ENCODE assay signal across 8 cellular contexts in genomic region chr10:66925896-66926719, GRCh38. TPM values are rescaled to one million over a fixed set of nuclear protein-coding genes. Genes with fewer than 3 reads are reported as not detected.
DNase-seq lines count a peak whose midpoint lies in the region; ATAC-seq and TF ChIP-seq lines count a peak whose summit lies in the region.

Gene LRRTM3 (plus strand): TSS chr10:66926036.

- DNase-seq in DMS114 treated with DMSO at 0.1 percent for 48 hours (lab: John Stamatoyannopoulos, UW; ENCODE audit: unreplicated experiment) (peak; percentile 84), NCI-H510A (lab: John Stamatoyannopoulos, UW) (peak; percentile 46), amniotic epithelial cell (ENCODE audit: low read depth) (peak; percentile 87), left ventricle myocardium superior (peak; percentile 28), psoas muscle (no peak), T-helper 9 cell (no peak)

- WGBS in psoas muscle, 3 donors, result 2 to 8% (median 2%) methylated on average over 16 of the region's 16 CpGs

- intact Hi-C loops in left ventricle myocardium superior (cut with micrococcal nuclease), result no loop called here
- intact Hi-C loops in psoas muscle (cut with DNase I), result no loop called here

- H3K27me3 ChIP-seq in psoas muscle (ENCODE audit: insufficient read depth in 3 of 3, low read length in 2 of 3), result peaks cover 4 to 5% (median 5%) of the 10 kb centered on the region in 3 donors

- H3K4me3 ChIP-seq in psoas muscle, result peak within 1 kb of the TSS; percentile 46

- H3K4me1 ChIP-seq in psoas muscle, result peaks cover 15% of the 10 kb centered on the region

- peak; percentile 100 for ATAC-seq in GM19025 (IDR thresholded peaks at IDR 0.05; ENCODE audit: low read depth, unreplicated experiment)
- ATAC-seq in HG03103 (IDR thresholded peaks at IDR 0.05; ENCODE audit: low read depth, unreplicated experiment), result peak; percentile 100
- peak; percentile 93 for ATAC-seq in left ventricle myocardium superior
- peak; percentile 77 to 94 (median 92) for ATAC-seq in psoas muscle

- no peaks in the 10 kb centered on the region for H3K9me3 ChIP-seq in psoas muscle

- no peaks in the 10 kb centered on the region for H3K36me3 ChIP-seq in psoas muscle (ENCODE audit: insufficient read depth in 1 of 2, low read depth in 1 of 2)

- H3K27ac ChIP-seq in psoas muscle, result no peak within 1 kb of the TSS

- peak; percentile 62 for TF ChIP-seq CTCF in psoas muscle (IDR thresholded peaks at IDR 0.05)

RNA-seq across cellular contexts. Expression of gene LRRTM3, which starts in this region (rescaled TPM):
- total RNA-seq in left ventricle myocardium superior (not detected), psoas muscle (not detected)
- under 1 TPM in 2 of 3 donors, not detected in 1; 0.01 to 0.03 TPM for polyA plus RNA-seq in psoas muscle

Comparison
In these comparisons a context has a peak if more than half of its experiments do, and no peak if none do; other contexts are left out.
1. Peak in DNase-seq and ATAC-seq in left ventricle myocardium superior; RNA of the gene not detected or under 1 TPM.
2. Peak in ATAC-seq and H3K4me3 ChIP-seq in psoas muscle; RNA of the gene not detected or under 1 TPM.
3. DNase-seq: peak in DMS114 treated with DMSO at 0.1 percent for 48 hours (single experiment), NCI-H510A (single experiment) and amniotic epithelial cell (single experiment); none in psoas muscle (0 of 2) and T-helper 9 cell (single experiment).
4. Peak in every context shown above with its lines, with median percentiles within 50 percentile points of each other: ATAC-seq.